In the genomic region with DNA sequence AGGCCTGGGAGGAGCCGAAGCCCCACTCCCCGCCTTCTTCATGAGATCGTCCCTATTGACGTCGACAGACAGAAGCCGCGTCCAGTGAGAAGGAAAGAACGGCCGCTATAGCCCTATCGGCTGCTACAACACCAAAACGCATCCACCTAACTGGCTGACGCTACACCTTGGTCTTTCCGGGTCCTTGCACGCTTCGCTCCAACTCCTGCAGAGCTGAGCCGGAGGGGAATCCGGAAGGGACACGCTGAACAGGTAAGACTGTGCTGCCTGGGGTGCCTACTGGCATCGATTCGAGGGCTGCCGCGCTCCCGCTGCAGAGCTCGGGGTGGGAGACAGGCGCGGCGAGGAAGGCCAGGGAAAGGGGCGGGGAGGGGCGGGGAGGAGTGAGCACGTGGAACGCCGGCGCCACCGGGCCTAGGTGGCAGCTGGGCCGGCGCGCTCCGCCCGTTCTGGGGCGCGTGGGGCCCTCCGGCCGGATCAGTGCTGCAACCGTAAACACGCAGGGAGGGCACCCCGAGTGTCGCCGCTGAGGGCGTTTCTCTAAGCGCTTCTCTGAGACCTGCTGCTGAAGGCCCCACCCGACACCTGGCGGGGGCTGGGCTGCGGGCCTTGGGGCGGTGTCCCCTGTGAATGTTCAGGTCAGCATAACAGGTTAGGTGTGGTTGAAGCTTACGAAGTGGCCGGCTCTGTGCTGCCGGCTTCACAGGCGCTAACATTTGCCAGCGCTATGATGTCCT, we compare ENCODE assay signal across 8 cellular contexts. TPM values are rescaled to one million over a fixed set of nuclear protein-coding genes. Genes with fewer than 3 reads are reported as not detected.
DNase-seq lines count a peak whose midpoint lies in the region; ATAC-seq and TF ChIP-seq lines count a peak whose summit lies in the region.

A gene with protein sequence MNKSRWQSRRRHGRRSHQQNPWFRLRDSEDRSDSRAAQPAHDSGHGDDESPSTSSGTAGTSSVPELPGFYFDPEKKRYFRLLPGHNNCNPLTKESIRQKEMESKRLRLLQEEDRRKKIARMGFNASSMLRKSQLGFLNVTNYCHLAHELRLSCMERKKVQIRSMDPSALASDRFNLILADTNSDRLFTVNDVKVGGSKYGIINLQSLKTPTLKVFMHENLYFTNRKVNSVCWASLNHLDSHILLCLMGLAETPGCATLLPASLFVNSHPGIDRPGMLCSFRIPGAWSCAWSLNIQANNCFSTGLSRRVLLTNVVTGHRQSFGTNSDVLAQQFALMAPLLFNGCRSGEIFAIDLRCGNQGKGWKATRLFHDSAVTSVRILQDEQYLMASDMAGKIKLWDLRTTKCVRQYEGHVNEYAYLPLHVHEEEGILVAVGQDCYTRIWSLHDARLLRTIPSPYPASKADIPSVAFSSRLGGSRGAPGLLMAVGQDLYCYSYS (plus strand): TSS at position 173 of the 737 bp plus-strand sequence. CDS start 11,515 bp downstream, outside the sequence.

- H3K79me2 ChIP-seq in SU-DHL-6 (ENCODE audit: insufficient read depth, low read length) = peaks cover 41% of the 10 kb centered on the region

- 0 to 1% methylated on average over 19 to 40 of the region's 59 CpGs for WGBS in thyroid gland, 2 donors

- peak in 1 of 2 donors; percentile 69 for TF ChIP-seq POLR2A in thyroid gland (IDR thresholded peaks at IDR 0.05)

- H3K4me1 ChIP-seq in thyroid gland = peaks cover 18 to 22% of the 10 kb centered on the region in 2 donors

- peak; percentile 98 for ATAC-seq in HG02763 (IDR thresholded peaks at IDR 0.05; ENCODE audit: unreplicated experiment)

- H3K9me3 Mint-ChIP-seq in activated naive CD8-positive, alpha-beta T cell treated with anti-CD3 and anti-CD28 coated beads for 36 hours = no peaks in the 10 kb centered on the region
- no peaks in the 10 kb centered on the region for H3K9me3 Mint-ChIP-seq in osteocyte (ENCODE audit: unreplicated experiment)

- H3K36me3 ChIP-seq in SU-DHL-6 (ENCODE audit: low read length) (no peaks in the 10 kb centered on the region), thyroid gland (no peaks in the 10 kb centered on the region)

- H3K36me3 Mint-ChIP-seq in activated naive CD8-positive, alpha-beta T cell treated with anti-CD3 and anti-CD28 coated beads for 36 hours = peaks cover 8% of the 10 kb centered on the region
- no peaks in the 10 kb centered on the region for H3K36me3 Mint-ChIP-seq in osteocyte (ENCODE audit: unreplicated experiment)

- no peaks in the 10 kb centered on the region for H3K9me2 ChIP-seq in SU-DHL-6 (replicated peaks; ENCODE audit: insufficient read depth, low read length)

- H3K4me2 ChIP-seq in SU-DHL-6 (ENCODE audit: low read depth, low read length, poor library complexity, severe bottlenecking) = peak within 1 kb of the TSS; percentile 74

- H3K4me3 ChIP-seq in GM12865 (ENCODE audit: low read depth, low read length) = peak within 1 kb of the TSS; percentile 97
- peak within 1 kb of the TSS; percentile 79 for H3K4me3 ChIP-seq in SU-DHL-6 (ENCODE audit: insufficient read depth, low read length, poor library complexity, severe bottlenecking)
- peak within 1 kb of the TSS; percentile 16 to 81 (median 63) for H3K4me3 ChIP-seq in thyroid gland (replicated peaks in 1 of 3)

- H2AFZ ChIP-seq in SU-DHL-6 (ENCODE audit: low read depth, low read length, severe bottlenecking) = peak within 1 kb of the TSS; percentile 70

- peak within 1 kb of the TSS; percentile 97 for H3K4me3 Mint-ChIP-seq in activated naive CD8-positive, alpha-beta T cell treated with anti-CD3 and anti-CD28 coated beads for 36 hours
- peak within 1 kb of the TSS; percentile 95 for H3K4me3 Mint-ChIP-seq in osteocyte (ENCODE audit: unreplicated experiment)

- peak within 1 kb of the TSS; percentile 39 for H3K27ac ChIP-seq in SU-DHL-6 (ENCODE audit: low read depth, low read length)
- peak within 1 kb of the TSS; percentile 92 to 95 (median 93) for H3K27ac ChIP-seq in thyroid gland

- DNase-seq in GM12865 (ENCODE audit: low read depth) = peak; percentile 99
- DNase-seq in NCI-H1417 (lab: John Stamatoyannopoulos, UW) = peak; percentile 97 to 99 (median 99)
- peak; percentile 93 for DNase-seq in activated naive CD8-positive, alpha-beta T cell treated with anti-CD3 and anti-CD28 coated beads for 36 hours
- DNase-seq in head of caudate nucleus = peak; percentile 81 to 99 (median 95)
- DNase-seq in osteocyte (ENCODE audit: extremely low spot score, unreplicated experiment) = peak; percentile 98
- DNase-seq in thyroid gland = peak; percentile 99

- intact Hi-C loops in head of caudate nucleus (cut with DNase I) = no loop called here
- intact Hi-C loops in thyroid gland (cut with DNase I) = no loop called here

- no peaks in the 10 kb centered on the region for H3K27me3 ChIP-seq in SU-DHL-6 (ENCODE audit: low read length)
- H3K27me3 ChIP-seq in thyroid gland = no peaks in the 10 kb centered on the region

- H3K27ac Mint-ChIP-seq in activated naive CD8-positive, alpha-beta T cell treated with anti-CD3 and anti-CD28 coated beads for 36 hours = peak within 1 kb of the TSS; percentile 97
- H3K27ac Mint-ChIP-seq in osteocyte (ENCODE audit: unreplicated experiment) = peak within 1 kb of the TSS; percentile 92

- no peaks in the 10 kb centered on the region for H3K27me3 Mint-ChIP-seq in activated naive CD8-positive, alpha-beta T cell treated with anti-CD3 and anti-CD28 coated beads for 36 hours
- no peaks in the 10 kb centered on the region for H3K27me3 Mint-ChIP-seq in osteocyte (ENCODE audit: unreplicated experiment)

- no peaks in the 10 kb centered on the region for H4K20me1 ChIP-seq in SU-DHL-6 (ENCODE audit: low read depth, low read length)

- TF ChIP-seq CTCF in GM12865 (IDR thresholded peaks at IDR 0.05; ENCODE audit: insufficient read depth, low read depth, low read length, missing control alignments) = no peak
- no peak for TF ChIP-seq CTCF in SU-DHL-6 (IDR thresholded peaks at IDR 0.05; ENCODE audit: insufficient read depth, low read length, poor library complexity, severe bottlenecking)
- TF ChIP-seq CTCF in osteocyte (IDR thresholded peaks at IDR 0.05) = no peak
- TF ChIP-seq CTCF in thyroid gland (IDR thresholded peaks at IDR 0.05) = no peak

- peak within 1 kb of the TSS; percentile 74 for H3K9ac ChIP-seq in SU-DHL-6 (ENCODE audit: low read length)

- H3F3A ChIP-seq in SU-DHL-6 (ENCODE audit: insufficient read depth) = no peaks in the 10 kb centered on the region

- no peaks in the 10 kb centered on the region for H3K9me3 ChIP-seq in SU-DHL-6 (ENCODE audit: insufficient read depth, low read length)
- no peaks in the 10 kb centered on the region for H3K9me3 ChIP-seq in thyroid gland

- H3K4me1 Mint-ChIP-seq in activated naive CD8-positive, alpha-beta T cell treated with anti-CD3 and anti-CD28 coated beads for 36 hours = peaks cover 16% of the 10 kb centered on the region
- H3K4me1 Mint-ChIP-seq in osteocyte (ENCODE audit: unreplicated experiment) = peaks cover 15% of the 10 kb centered on the region

RNA-seq across cellular contexts. Expression of the gene that starts here (rescaled TPM):
- 10 to 100 TPM; 25.5 to 31.8 TPM for total RNA-seq in activated naive CD8-positive, alpha-beta T cell treated with anti-CD3 and anti-CD28 coated beads for 36 hours
- total RNA-seq in osteocyte = 14.3 and 17.5 TPM in 2 replicates
- total RNA-seq in thyroid gland = 10 to 100 TPM; 29.0 to 45.0 (median 36.7) TPM

Comparison
In these comparisons a context has a peak if more than half of its experiments do, and no peak if none do; other contexts are left out.
1. Peak in every context shown above with its lines: DNase-seq, ATAC-seq, H3K4me3 ChIP-seq and H3K27ac ChIP-seq.